1 cellular context compared by ENCODE assay signal in genomic region chr22:18148508-18148965, GRCh38.
TF ChIP-seq lines count a peak whose summit lies in the region.

No MANE protein-coding gene starts in this region.

TF ChIP-seq in HepG2, 621 proteins besides CTCF, POLR2A, EP300 and RAD21 (continued from another document and continues in another):
- peak; percentile 33; the same call in 1 of the 2 replicates for TF ChIP-seq ZNF784 (CRISPR knock-in tag; IDR thresholded peaks at IDR 0.05; ENCODE audit: borderline replicate concordance)
- no peak for TF ChIP-seq ZNF496 (CRISPR knock-in tag; IDR thresholded peaks at IDR 0.05; ENCODE audit: insufficient replicate concordance)
- 0 out of 2 replicates have a peak, but pooled peaks have one; percentile 33 for TF ChIP-seq RFX5 (IDR thresholded peaks at IDR 0.05; ENCODE audit: low read depth, low read length)
- peak; percentile 39; the same call in 1 of the 2 replicates for TF ChIP-seq ATF1 (CRISPR knock-in tag; IDR thresholded peaks at IDR 0.05)
- no peak for TF ChIP-seq ZNF678 (CRISPR knock-in tag; IDR thresholded peaks at IDR 0.05)
- TF ChIP-seq ZNF713 (CRISPR knock-in tag; IDR thresholded peaks at IDR 0.05) = no peak
- no peak for TF ChIP-seq ZNF326 (CRISPR knock-in tag; IDR thresholded peaks at IDR 0.05; ENCODE audit: borderline replicate concordance)
- TF ChIP-seq ZMAT3 (CRISPR knock-in tag; conservative IDR thresholded peaks at IDR 0.05) = 0 out of 2 replicates have a peak, but pooled peaks have one; percentile 28
- no peak for TF ChIP-seq ZNF550 (CRISPR knock-in tag; IDR thresholded peaks at IDR 0.05; ENCODE audit: borderline replicate concordance)
- TF ChIP-seq ZNF101 (CRISPR knock-in tag; IDR thresholded peaks at IDR 0.05; ENCODE audit: borderline replicate concordance, low read depth) = no peak
- no peak for TF ChIP-seq EEA1 (CRISPR knock-in tag; IDR thresholded peaks at IDR 0.05; ENCODE audit: borderline replicate concordance)
- TF ChIP-seq NR0B2 (CRISPR knock-in tag; IDR thresholded peaks at IDR 0.05) = no peak; the same call in 1 of the 2 replicates
- TF ChIP-seq HOMEZ (CRISPR knock-in tag; IDR thresholded peaks at IDR 0.05; ENCODE audit: low read depth) = peak; percentile 69; the same call in 1 of the 2 replicates
- peak; percentile 74; the same call in 1 of the 2 replicates for TF ChIP-seq GATA4 (IDR thresholded peaks at IDR 0.05; ENCODE audit: borderline replicate concordance, low read depth)
- TF ChIP-seq ZNF749 (CRISPR knock-in tag; IDR thresholded peaks at IDR 0.05; ENCODE audit: borderline replicate concordance) = no peak
- TF ChIP-seq PPARG (CRISPR knock-in tag; conservative IDR thresholded peaks at IDR 0.05) = peak; percentile 78; the same call in 1 of the 2 replicates
- no peak for TF ChIP-seq ZZZ3 (CRISPR knock-in tag; IDR thresholded peaks at IDR 0.05; ENCODE audit: borderline replicate concordance)
- no peak for TF ChIP-seq U2AF1 (optimal IDR thresholded peaks at IDR 0.05; ENCODE audit: low read depth, low read length)
- TF ChIP-seq ZNF333 (CRISPR knock-in tag; IDR thresholded peaks at IDR 0.05; ENCODE audit: borderline replicate concordance) = no peak
- no peak for TF ChIP-seq PLRG1 (conservative IDR thresholded peaks at IDR 0.05)
- TF ChIP-seq ZNF543 (CRISPR knock-in tag; IDR thresholded peaks at IDR 0.05) = peak; percentile 96
- no peak for TF ChIP-seq RELA (CRISPR knock-in tag; IDR thresholded peaks at IDR 0.05)
- TF ChIP-seq ZNF275 (CRISPR knock-in tag; IDR thresholded peaks at IDR 0.05; ENCODE audit: borderline replicate concordance) = no peak
- TF ChIP-seq ZNF441 (CRISPR knock-in tag; IDR thresholded peaks at IDR 0.05; ENCODE audit: borderline replicate concordance) = peak; percentile 95
- TF ChIP-seq SCMH1 (CRISPR knock-in tag; IDR thresholded peaks at IDR 0.05; ENCODE audit: borderline replicate concordance) = no peak
- 0 out of 2 replicates have a peak, but pooled peaks have one; percentile 14 for TF ChIP-seq RFX3 (CRISPR knock-in tag; IDR thresholded peaks at IDR 0.05)
- no peak; the same call in 1 of the 2 replicates for TF ChIP-seq SNAPC5 (CRISPR knock-in tag; IDR thresholded peaks at IDR 0.05; ENCODE audit: borderline replicate concordance)
- peak; percentile 58 for TF ChIP-seq DBP (CRISPR knock-in tag; IDR thresholded peaks at IDR 0.05; ENCODE audit: not compliant biosample characterization)
- no peak for TF ChIP-seq DMTF1 (CRISPR knock-in tag; IDR thresholded peaks at IDR 0.05)
- TF ChIP-seq ZNF7 (CRISPR knock-in tag; IDR thresholded peaks at IDR 0.05) = no peak
- peak; percentile 79 for TF ChIP-seq POGZ (CRISPR knock-in tag; IDR thresholded peaks at IDR 0.05)
- TF ChIP-seq ZNF24 (IDR thresholded peaks at IDR 0.05) = no peak
- peak; percentile 98 for TF ChIP-seq HNF4G (IDR thresholded peaks at IDR 0.05; ENCODE audit: borderline replicate concordance, low read depth, low read length)
- TF ChIP-seq HNF4G (CRISPR knock-in tag; IDR thresholded peaks at IDR 0.05; ENCODE audit: borderline replicate concordance, low read depth) = peak; percentile 99
- TF ChIP-seq ZNF276 (CRISPR knock-in tag; IDR thresholded peaks at IDR 0.05; ENCODE audit: low read depth) = no peak
- no peak for TF ChIP-seq GFI1 (CRISPR knock-in tag; IDR thresholded peaks at IDR 0.05; ENCODE audit: borderline replicate concordance)
- TF ChIP-seq ZNF17 (CRISPR knock-in tag; IDR thresholded peaks at IDR 0.05) = no peak
- TF ChIP-seq NCOA2 (CRISPR knock-in tag; IDR thresholded peaks at IDR 0.05) = peak; percentile 88
- no peak for TF ChIP-seq TMF1 (CRISPR knock-in tag; IDR thresholded peaks at IDR 0.05; ENCODE audit: low read depth)
- peak; percentile 45; the same call in 1 of the 2 replicates for TF ChIP-seq PBX2 (CRISPR knock-in tag; IDR thresholded peaks at IDR 0.05)
- TF ChIP-seq RXRB (CRISPR knock-in tag; IDR thresholded peaks at IDR 0.05; ENCODE audit: borderline replicate concordance) = peak; percentile 80
- TF ChIP-seq GATAD2A (CRISPR knock-in tag; IDR thresholded peaks at IDR 0.05) = peak; percentile 96
- TF ChIP-seq SNAPC4 (CRISPR knock-in tag; IDR thresholded peaks at IDR 0.05) = 0 out of 2 replicates have a peak, but pooled peaks have one; percentile 34
- TF ChIP-seq ZNF138 (CRISPR knock-in tag; IDR thresholded peaks at IDR 0.05; ENCODE audit: low read depth) = no peak
- TF ChIP-seq HCFC1 (IDR thresholded peaks at IDR 0.05; ENCODE audit: low read depth, low read length) = no peak
- TF ChIP-seq TBX3 (IDR thresholded peaks at IDR 0.05; ENCODE audit: borderline replicate concordance) = no peak
- TF ChIP-seq KLF11 (CRISPR knock-in tag; IDR thresholded peaks at IDR 0.05) = no peak; the same call in 1 of the 2 replicates
- TF ChIP-seq ZNF672 (CRISPR knock-in tag; IDR thresholded peaks at IDR 0.05) = peak; percentile 64; the same call in 1 of the 2 replicates
- no peak for TF ChIP-seq ZFYVE20 (CRISPR knock-in tag; IDR thresholded peaks at IDR 0.05; ENCODE audit: borderline replicate concordance, low read depth)
